ENCODE assay signal across 1 cellular context in the genomic region with DNA sequence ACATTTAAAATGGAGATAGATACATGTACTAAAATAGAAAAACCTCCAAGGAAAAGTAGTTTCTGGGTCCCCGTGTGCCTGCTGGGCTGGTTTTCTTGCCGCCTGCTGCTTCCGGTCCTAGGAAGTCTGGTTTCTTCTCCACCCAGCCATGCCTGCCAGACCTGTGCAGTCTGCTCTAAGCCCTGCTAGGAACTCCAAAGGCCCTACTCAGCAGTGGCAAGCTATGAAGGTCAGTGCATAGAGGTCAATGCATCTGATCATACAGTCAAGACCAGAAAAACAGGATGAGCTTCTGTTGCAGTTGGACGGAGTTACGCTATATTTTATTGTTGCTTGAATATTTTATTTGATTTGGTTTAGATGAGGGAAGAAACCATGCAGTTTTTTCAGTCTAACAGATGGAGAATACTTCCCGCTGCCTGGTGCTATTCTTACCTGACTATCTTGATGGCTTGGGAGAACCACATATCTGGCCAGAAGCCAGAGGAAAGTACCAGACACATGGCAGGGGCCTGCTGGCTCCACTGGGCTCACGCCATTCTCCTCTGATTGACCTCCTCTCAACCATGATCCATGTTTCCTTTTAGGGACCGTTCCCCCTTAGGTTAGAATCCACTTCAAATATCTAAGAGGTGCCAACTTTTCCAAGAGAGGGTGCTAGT.
TF ChIP-seq lines count a peak whose summit lies in the region.

No MANE protein-coding gene starts in this region.

TF ChIP-seq in GM23338, 12 proteins besides CTCF, POLR2A, EP300 and RAD21 (continued from another document):
- no peak for TF ChIP-seq ZNF462 (CRISPR knock-in tag; IDR thresholded peaks at IDR 0.05)
- no peak for TF ChIP-seq ZNF114 (CRISPR knock-in tag; IDR thresholded peaks at IDR 0.05)
- TF ChIP-seq JUNB (IDR thresholded peaks at IDR 0.05; ENCODE audit: unreplicated experiment) = no peak
- TF ChIP-seq CREB1 (CRISPR knock-in tag; IDR thresholded peaks at IDR 0.05; ENCODE audit: low read depth) = no peak
- TF ChIP-seq, protein P1, sequence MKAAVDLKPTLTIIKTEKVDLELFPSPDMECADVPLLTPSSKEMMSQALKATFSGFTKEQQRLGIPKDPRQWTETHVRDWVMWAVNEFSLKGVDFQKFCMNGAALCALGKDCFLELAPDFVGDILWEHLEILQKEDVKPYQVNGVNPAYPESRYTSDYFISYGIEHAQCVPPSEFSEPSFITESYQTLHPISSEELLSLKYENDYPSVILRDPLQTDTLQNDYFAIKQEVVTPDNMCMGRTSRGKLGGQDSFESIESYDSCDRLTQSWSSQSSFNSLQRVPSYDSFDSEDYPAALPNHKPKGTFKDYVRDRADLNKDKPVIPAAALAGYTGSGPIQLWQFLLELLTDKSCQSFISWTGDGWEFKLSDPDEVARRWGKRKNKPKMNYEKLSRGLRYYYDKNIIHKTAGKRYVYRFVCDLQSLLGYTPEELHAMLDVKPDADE (IDR thresholded peaks at IDR 0.05) = no peak
- TF ChIP-seq POLR2AphosphoS5 (IDR thresholded peaks at IDR 0.05; ENCODE audit: low read depth) = no peak
- no peak for TF ChIP-seq EZH2phosphoT487 (IDR thresholded peaks at IDR 0.05; ENCODE audit: unreplicated experiment)
- TF ChIP-seq, protein P2, sequence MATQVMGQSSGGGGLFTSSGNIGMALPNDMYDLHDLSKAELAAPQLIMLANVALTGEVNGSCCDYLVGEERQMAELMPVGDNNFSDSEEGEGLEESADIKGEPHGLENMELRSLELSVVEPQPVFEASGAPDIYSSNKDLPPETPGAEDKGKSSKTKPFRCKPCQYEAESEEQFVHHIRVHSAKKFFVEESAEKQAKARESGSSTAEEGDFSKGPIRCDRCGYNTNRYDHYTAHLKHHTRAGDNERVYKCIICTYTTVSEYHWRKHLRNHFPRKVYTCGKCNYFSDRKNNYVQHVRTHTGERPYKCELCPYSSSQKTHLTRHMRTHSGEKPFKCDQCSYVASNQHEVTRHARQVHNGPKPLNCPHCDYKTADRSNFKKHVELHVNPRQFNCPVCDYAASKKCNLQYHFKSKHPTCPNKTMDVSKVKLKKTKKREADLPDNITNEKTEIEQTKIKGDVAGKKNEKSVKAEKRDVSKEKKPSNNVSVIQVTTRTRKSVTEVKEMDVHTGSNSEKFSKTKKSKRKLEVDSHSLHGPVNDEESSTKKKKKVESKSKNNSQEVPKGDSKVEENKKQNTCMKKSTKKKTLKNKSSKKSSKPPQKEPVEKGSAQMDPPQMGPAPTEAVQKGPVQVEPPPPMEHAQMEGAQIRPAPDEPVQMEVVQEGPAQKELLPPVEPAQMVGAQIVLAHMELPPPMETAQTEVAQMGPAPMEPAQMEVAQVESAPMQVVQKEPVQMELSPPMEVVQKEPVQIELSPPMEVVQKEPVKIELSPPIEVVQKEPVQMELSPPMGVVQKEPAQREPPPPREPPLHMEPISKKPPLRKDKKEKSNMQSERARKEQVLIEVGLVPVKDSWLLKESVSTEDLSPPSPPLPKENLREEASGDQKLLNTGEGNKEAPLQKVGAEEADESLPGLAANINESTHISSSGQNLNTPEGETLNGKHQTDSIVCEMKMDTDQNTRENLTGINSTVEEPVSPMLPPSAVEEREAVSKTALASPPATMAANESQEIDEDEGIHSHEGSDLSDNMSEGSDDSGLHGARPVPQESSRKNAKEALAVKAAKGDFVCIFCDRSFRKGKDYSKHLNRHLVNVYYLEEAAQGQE (IDR thresholded peaks at IDR 0.05; ENCODE audit: unreplicated experiment) = no peak
- no peak for TF ChIP-seq EZH2 (IDR thresholded peaks at IDR 0.05; ENCODE audit: low read depth, unreplicated experiment)
- TF ChIP-seq NANOG (IDR thresholded peaks at IDR 0.05; ENCODE audit: borderline replicate concordance) = no peak
